Comparison of ENCODE assay signal across 14 cellular contexts in genomic region chr10:29141761-29142160, GRCh38.
DNase-seq lines count a peak whose midpoint lies in the region; ATAC-seq, FAIRE-seq and TF ChIP-seq lines count a peak whose summit lies in the region.
"Had no signal": no experiment of that assay in that cellular context is flagged by ENCODE, and none has a peak within 500 bp of the region (broad histone marks: within the 10 kb centered on the region; RNA-seq: fewer than 3 reads in every experiment).

No MANE protein-coding gene starts in this region.

- in situ Hi-C loops in HepG2 (cut with HindIII; ENCODE audit: extremely low pct_ligation_motif_present, low pct_unique_long_range_greater_than_20kb) = no loop called here

- H3K4me2 ChIP-seq in HepG2 (ENCODE audit: low read depth, low read length) = no peak overlapping the region

- TF ChIP-seq RAD21 in HepG2 (CRISPR knock-in tag; IDR thresholded peaks at IDR 0.05) = no peak

- no peak for TF ChIP-seq POLR2A in right lobe of liver (IDR thresholded peaks at IDR 0.05)
- no peak for TF ChIP-seq POLR2A in HepG2 (IDR thresholded peaks at IDR 0.05; ENCODE audit: insufficient read depth in 1 of 2, low read depth in 2 of 2, low read length in 2 of 2)

- BruUV-seq in HepG2 (replicated peaks; lab: Mats Ljungman, UMichigan) = no TSS peak

- H3K4me1 ChIP-seq in right lobe of liver = peaks cover 0 to 9% (median 0%) of the 10 kb centered on the region in 4 donors
- no peaks in the 10 kb centered on the region for H3K4me1 ChIP-seq in HepG2 (ENCODE audit: insufficient read depth, low read length)
- H3K4me1 ChIP-seq in upper lobe of right lung = no peaks in the 10 kb centered on the region
- H3K4me1 ChIP-seq: gastrocnemius medialis had no signal

- no peak overlapping the region for H3K4me3 ChIP-seq in right lobe of liver
- no peak overlapping the region for H3K4me3 ChIP-seq in HepG2 (replicated peaks in 1 of 3; ENCODE audit: insufficient read depth in 1 of 3, low read depth in 2 of 3, low read length in 3 of 3)
- H3K4me3 ChIP-seq in upper lobe of right lung = no peak overlapping the region
- H3K4me3 ChIP-seq: coronary artery, gastrocnemius medialis, HAP-1 had no signal

- H3K27ac ChIP-seq in right lobe of liver (no peak overlapping the region), HepG2 (ENCODE audit: extremely low read length, insufficient read depth, low read length) (no peak overlapping the region), upper lobe of right lung (no peak overlapping the region)
- H3K27ac ChIP-seq: gastrocnemius medialis had no signal

- TF ChIP-seq EP300 in HepG2 (IDR thresholded peaks at IDR 0.05; ENCODE audit: low read depth in 2 of 2, low read length in 2 of 2) (no peak), HepG2 (CRISPR knock-in tag; IDR thresholded peaks at IDR 0.05; ENCODE audit: borderline replicate concordance) (no peak)

- FAIRE-seq in HepG2 (lab: Jason Lieb, UNC) = no peak
- FAIRE-seq: urothelium cell line had no signal

- TF ChIP-seq CTCF in right lobe of liver (IDR thresholded peaks at IDR 0.05) (no peak), HepG2 (CRISPR knock-in tag; IDR thresholded peaks at IDR 0.05) (no peak), upper lobe of right lung (IDR thresholded peaks at IDR 0.05) (no peak)

- no peak overlapping the region for H3K9ac ChIP-seq in HepG2 (ENCODE audit: insufficient read depth, low read depth, low read length)

- H4K20me1 ChIP-seq in HepG2 (ENCODE audit: insufficient read depth, low read length) = no peaks in the 10 kb centered on the region

- H3K79me2 ChIP-seq in HepG2 (ENCODE audit: insufficient read depth, low read length) = no peaks in the 10 kb centered on the region

- no peaks in the 10 kb centered on the region for H3K36me3 ChIP-seq in right lobe of liver
- no peaks in the 10 kb centered on the region for H3K36me3 ChIP-seq in HepG2 (replicated peaks in 1 of 2; ENCODE audit: control insufficient read depth in 1 of 2, insufficient read depth in 2 of 2, low read length in 2 of 2)
- H3K36me3 ChIP-seq in upper lobe of right lung = no peaks in the 10 kb centered on the region
- H3K36me3 ChIP-seq: gastrocnemius medialis, HAP-1 had no signal

- DNase-seq in right lobe of liver (no peak), HepG2 (ENCODE audit: low spot score) (no peak), amniotic epithelial cell (ENCODE audit: low read depth) (peak; percentile 70), iris pigment epithelial cell (ENCODE audit: low read depth) (peak; percentile 32), upper lobe of right lung (no peak), NCI-H2196 treated with DMSO at 0.1 percent for 48 hours (lab: John Stamatoyannopoulos, UW; ENCODE audit: unreplicated experiment) (no peak), DMS79 treated with DMSO at 0.1 percent for 48 hours (lab: John Stamatoyannopoulos, UW) (no peak)
- DNase-seq: activated naive CD4-positive, alpha-beta T cell treated with anti-CD3 and anti-CD28 coated beads for 36 hours; gastrocnemius medialis; NCI-H1105 had no signal

- H3K9me3 ChIP-seq in right lobe of liver = no peaks in the 10 kb centered on the region
- no peaks in the 10 kb centered on the region for H3K9me3 ChIP-seq in HepG2 (ENCODE audit: low read length)
- no peaks in the 10 kb centered on the region for H3K9me3 ChIP-seq in upper lobe of right lung
- H3K9me3 ChIP-seq: gastrocnemius medialis, HAP-1 had no signal

- intact Hi-C loops in right lobe of liver (cut with DNase I) (no loop called here), HepG2 (cut with micrococcal nuclease; ENCODE audit: unreplicated experiment) (no loop called here), upper lobe of right lung (cut with DNase I) (no loop called here)

- CTCF ChIA-PET in HepG2 (lab: Yijun Ruan, JAX; ENCODE audit: low intra/inter-chr PET ratio, low total read pairs) = no interaction called here

- POLR2A ChIA-PET in HepG2 (lab: Yijun Ruan, JAX) = no interaction called here

- no peak overlapping the region for H2AFZ ChIP-seq in HepG2 (ENCODE audit: low read length)

- H3K27me3 ChIP-seq in right lobe of liver (no peaks in the 10 kb centered on the region), HepG2 (ENCODE audit: control insufficient read depth in 1 of 2, insufficient read depth in 2 of 2, low read length in 2 of 2) (peaks cover 0 to 9% of the 10 kb centered on the region in 2 experiments; a peak in 1 of 5 replicates), upper lobe of right lung (no peaks in the 10 kb centered on the region)
- H3K27me3 ChIP-seq: gastrocnemius medialis had no signal

- ATAC-seq in right lobe of liver = peak; percentile 32 to 88 (median 64)
- no peak for ATAC-seq in HepG2
- peak; percentile 41 for ATAC-seq in upper lobe of right lung
- ATAC-seq in HG02973 (IDR thresholded peaks at IDR 0.05; ENCODE audit: unreplicated experiment) = no peak
- ATAC-seq: gastrocnemius medialis had no signal

TF ChIP-seq in HepG2, 621 proteins besides CTCF, POLR2A, EP300 and RAD21:
- TF ChIP-seq MYNN (CRISPR knock-in tag; IDR thresholded peaks at IDR 0.05; ENCODE audit: low read depth) = no peak
- no peak for TF ChIP-seq ZNF781 (CRISPR knock-in tag; IDR thresholded peaks at IDR 0.05; ENCODE audit: borderline replicate concordance, not compliant biosample characterization)
- no peak for TF ChIP-seq ZNF292 (CRISPR knock-in tag; IDR thresholded peaks at IDR 0.05; ENCODE audit: borderline replicate concordance, low read depth)
- TF ChIP-seq ZNF207 (IDR thresholded peaks at IDR 0.05; ENCODE audit: borderline replicate concordance) = no peak
- no peak for TF ChIP-seq MIER2 (CRISPR knock-in tag; IDR thresholded peaks at IDR 0.05)
- no peak for TF ChIP-seq GFI1 (CRISPR knock-in tag; IDR thresholded peaks at IDR 0.05; ENCODE audit: borderline replicate concordance)
- no peak for TF ChIP-seq ELK4 (CRISPR knock-in tag; IDR thresholded peaks at IDR 0.05; ENCODE audit: borderline replicate concordance)
- TF ChIP-seq MBNL3 (CRISPR knock-in tag; conservative IDR thresholded peaks at IDR 0.05) = no peak
- no peak for TF ChIP-seq ZBTB43 (CRISPR knock-in tag; conservative IDR thresholded peaks at IDR 0.05)
- TF ChIP-seq PATZ1 (CRISPR knock-in tag; IDR thresholded peaks at IDR 0.05) = no peak
- no peak for TF ChIP-seq STAG1 (CRISPR knock-in tag; IDR thresholded peaks at IDR 0.05)
- no peak for TF ChIP-seq ZNF569 (CRISPR knock-in tag; IDR thresholded peaks at IDR 0.05; ENCODE audit: borderline replicate concordance)
- TF ChIP-seq ATF2 (CRISPR knock-in tag; IDR thresholded peaks at IDR 0.05) = no peak
- TF ChIP-seq TARDBP (CRISPR knock-in tag; IDR thresholded peaks at IDR 0.05) = no peak
- TF ChIP-seq CBX2 (IDR thresholded peaks at IDR 0.05; ENCODE audit: low read depth, low read length) = no peak
- no peak for TF ChIP-seq CBX2 (CRISPR knock-in tag; IDR thresholded peaks at IDR 0.05; ENCODE audit: low read depth)
- no peak for TF ChIP-seq ZNF678 (CRISPR knock-in tag; IDR thresholded peaks at IDR 0.05)
- TF ChIP-seq MED13 (CRISPR knock-in tag; IDR thresholded peaks at IDR 0.05) = no peak
- no peak for TF ChIP-seq PRMT3 (CRISPR knock-in tag; IDR thresholded peaks at IDR 0.05; ENCODE audit: borderline replicate concordance, low read depth)
- TF ChIP-seq HOXA9 (CRISPR knock-in tag; IDR thresholded peaks at IDR 0.05; ENCODE audit: borderline replicate concordance) = no peak

Comparison
In these comparisons a context has a peak if more than half of its experiments do, and no peak if none do; other contexts are left out.
1. ATAC-seq: peak in right lobe of liver (4 of 4) and upper lobe of right lung (single experiment); none in HepG2 (single experiment) and HG02973 (single experiment).
2. DNase-seq: peak in amniotic epithelial cell (single experiment) and iris pigment epithelial cell (single experiment); none in right lobe of liver (0 of 3), HepG2 (single experiment), upper lobe of right lung (single experiment), NCI-H2196 treated with DMSO at 0.1 percent for 48 hours (single experiment) and DMS79 treated with DMSO at 0.1 percent for 48 hours (single experiment).